In genomic region chr17:38752930-38753506, GRCh38 we compare ENCODE assay signal across 1 cellular context.
TF ChIP-seq lines count a peak whose summit lies in the region.

No MANE protein-coding gene starts in this region.

TF ChIP-seq in SK-N-SH, 30 proteins besides CTCF, POLR2A, EP300 and RAD21 (continued from another document):
- TF ChIP-seq REST (IDR thresholded peaks at IDR 0.05; ENCODE audit: low read depth, low read length) = no peak
- no peak for TF ChIP-seq FOXM1 (IDR thresholded peaks at IDR 0.05; ENCODE audit: low read depth)
- TF ChIP-seq CHD2 (IDR thresholded peaks at IDR 0.05; ENCODE audit: low read length, partially characterized antibody) = no peak
- TF ChIP-seq MAX (IDR thresholded peaks at IDR 0.05; ENCODE audit: low read depth) = no peak
- TF ChIP-seq NRF1 (IDR thresholded peaks at IDR 0.05; ENCODE audit: low read depth, low read length) = no peak
- TF ChIP-seq RFX5 (IDR thresholded peaks at IDR 0.05; ENCODE audit: low read length) = no peak
- TF ChIP-seq MXI1 (IDR thresholded peaks at IDR 0.05; ENCODE audit: low read depth, low read length) = no peak
- no peak for TF ChIP-seq IRF3 (IDR thresholded peaks at IDR 0.05; ENCODE audit: low read depth, low read length)
- no peak for TF ChIP-seq GABPA (IDR thresholded peaks at IDR 0.05; ENCODE audit: low read depth)
